In the genomic region with DNA sequence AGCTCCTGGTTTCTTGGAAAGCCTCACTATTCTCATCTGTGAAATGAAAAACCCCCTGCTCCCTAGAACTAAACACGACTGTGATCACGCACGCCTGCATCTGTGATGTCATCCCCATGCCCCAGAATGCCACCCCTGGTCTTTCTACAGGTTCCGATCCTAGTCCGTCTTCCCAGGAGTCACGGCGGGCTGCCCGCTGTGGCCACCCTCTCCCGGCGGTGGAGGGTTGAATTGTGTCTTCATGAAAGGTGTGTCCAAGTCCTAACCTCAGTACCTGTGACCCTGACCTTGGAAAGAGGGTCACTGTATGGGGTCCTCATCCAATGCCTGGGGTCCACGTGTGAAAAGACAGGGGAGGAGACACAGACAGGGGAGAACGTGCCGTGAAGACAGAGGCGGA, we compare ENCODE assay signal across 19 cellular contexts.
"Had no signal": no experiment of that assay in that cellular context is flagged by ENCODE, and none has a peak within 500 bp of the region (broad histone marks: within the 10 kb centered on the region; RNA-seq: fewer than 3 reads in every experiment).

No MANE protein-coding gene starts in this region.

- H3K27ac Mint-ChIP-seq: endodermal cell; mesothelial cell of epicardium; nephron; stimulated activated naive B cell treated with anti-CD40 and anti-IgM and Interleukin-4, amounts not matched to agents 10 μg/mL and 1 μg/mL and 100 μg/mL, for 72 hours; stimulated activated naive CD8-positive, alpha-beta T cell treated with anti-CD3 and anti-CD28 coated beads, Interleukin-15, amount 100 ng/mL, for 72 hours had no signal

- H3K9ac ChIP-seq: parathyroid adenoma had no signal

- H3K4me1 ChIP-seq: foreskin keratinocyte, prostate gland, right lobe of liver had no signal

- H3K4me1 Mint-ChIP-seq: stimulated activated naive B cell treated with anti-CD40 and anti-IgM and Interleukin-4, amounts not matched to agents 10 μg/mL and 1 μg/mL and 100 μg/mL, for 72 hours had no signal

- H3K9me3 Mint-ChIP-seq: mesothelial cell of epicardium; nephron; stimulated activated naive B cell treated with anti-CD40 and anti-IgM and Interleukin-4, amounts not matched to agents 10 μg/mL and 1 μg/mL and 100 μg/mL, for 72 hours; stimulated activated naive CD8-positive, alpha-beta T cell treated with anti-CD3 and anti-CD28 coated beads, Interleukin-15, amount 100 ng/mL, for 72 hours had no signal

- H3K4me3 ChIP-seq: colonic mucosa, hepatocyte, prostate gland, right lobe of liver, thoracic aorta, transverse colon had no signal

- H3K36me3 Mint-ChIP-seq: stimulated activated naive B cell treated with anti-CD40 and anti-IgM and Interleukin-4, amounts not matched to agents 10 μg/mL and 1 μg/mL and 100 μg/mL, for 72 hours had no signal

- H3K36me3 ChIP-seq: colonic mucosa, prostate gland, right lobe of liver, thoracic aorta, transverse colon had no signal

- H3K9me3 ChIP-seq: colonic mucosa, prostate gland, right lobe of liver, thoracic aorta, transverse colon had no signal

- H3K27me3 Mint-ChIP-seq: stimulated activated naive CD8-positive, alpha-beta T cell treated with anti-CD3 and anti-CD28 coated beads, Interleukin-15, amount 100 ng/mL, for 72 hours had no signal

- H3K27ac ChIP-seq: colonic mucosa, foreskin keratinocyte, hepatocyte, parathyroid adenoma, prostate gland, right lobe of liver, thoracic aorta, transverse colon had no signal

- ATAC-seq: foreskin keratinocyte; right lobe of liver; stimulated activated naive B cell treated with anti-CD40 and anti-IgM and Interleukin-4, amounts not matched to agents 10 μg/mL and 1 μg/mL and 100 μg/mL, for 72 hours; stimulated activated naive CD8-positive, alpha-beta T cell treated with anti-CD3 and anti-CD28 coated beads, Interleukin-15, amount 100 ng/mL, for 72 hours had no signal

- DNase-seq: colonic mucosa; dermis blood vessel endothelial cell; endodermal cell; erythroblast; foreskin keratinocyte; head of caudate nucleus; kidney glomerular epithelial cell; mammary epithelial cell; right lobe of liver; stimulated activated CD4-positive, alpha-beta T cell treated with anti-CD3 and anti-CD28 coated beads, Interleukin-4, amount 100 ng/mL, for 1 hour; stimulated activated naive B cell treated with anti-CD40 and anti-IgM and Interleukin-4, amounts not matched to agents 10 μg/mL and 1 μg/mL and 100 μg/mL, for 72 hours; stimulated activated naive CD8-positive, alpha-beta T cell treated with anti-CD3 and anti-CD28 coated beads, Interleukin-15, amount 100 ng/mL, for 72 hours; transverse colon had no signal

- H3K4me3 Mint-ChIP-seq: endodermal cell; mesothelial cell of epicardium; nephron; stimulated activated naive B cell treated with anti-CD40 and anti-IgM and Interleukin-4, amounts not matched to agents 10 μg/mL and 1 μg/mL and 100 μg/mL, for 72 hours; stimulated activated naive CD8-positive, alpha-beta T cell treated with anti-CD3 and anti-CD28 coated beads, Interleukin-15, amount 100 ng/mL, for 72 hours had no signal

- H3K4me2 ChIP-seq: hepatocyte had no signal

- H3K27me3 ChIP-seq: colonic mucosa, foreskin keratinocyte, right lobe of liver, transverse colon had no signal
